Comparison of ENCODE assay signal across 6 cellular contexts in the genomic region with DNA sequence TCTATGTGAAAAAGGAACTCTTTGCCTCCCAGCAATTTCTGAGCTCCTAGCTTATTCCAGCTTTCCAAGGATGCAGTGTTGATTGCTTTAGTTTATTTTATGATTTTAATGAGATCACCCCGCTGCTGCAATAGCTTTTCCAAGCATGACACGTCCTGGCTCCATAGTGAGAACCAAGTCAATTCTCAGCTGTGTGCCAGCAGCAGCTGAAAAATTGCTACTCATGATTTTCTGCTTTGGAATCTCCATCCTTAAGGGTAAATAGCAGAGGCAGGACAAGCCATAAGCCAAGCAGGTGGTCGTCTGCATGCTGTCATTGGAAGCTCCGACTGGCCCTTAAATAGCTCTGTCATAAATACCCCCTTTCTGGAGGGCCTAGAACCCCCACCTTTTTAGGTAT.
"Had no signal": no experiment of that assay in that cellular context is flagged by ENCODE, and none has a peak within 500 bp of the region (broad histone marks: within the 10 kb centered on the region; RNA-seq: fewer than 3 reads in every experiment).

No MANE protein-coding gene starts in this region.

- H3K9me3 ChIP-seq: HAP-1 had no signal

- H3K9ac ChIP-seq: GM23248 had no signal

- H3K27ac ChIP-seq: GM23248 had no signal

- FAIRE-seq: HTR-8/SVneo had no signal

- H3K4me3 ChIP-seq: GM23248, HAP-1 had no signal

- H3K36me3 ChIP-seq: HAP-1 had no signal

- H2AFZ ChIP-seq: GM23248 had no signal

- H3K4me1 ChIP-seq: HAP-1 had no signal

- DNase-seq: GM23248, GOT3, H7, IMR-90 had no signal
